22 cellular contexts compared by ENCODE assay signal in genomic region chr2:148561389-148561788, GRCh38.
"Had no signal": no experiment of that assay in that cellular context is flagged by ENCODE, and none has a peak within 500 bp of the region (broad histone marks: within the 10 kb centered on the region; RNA-seq: fewer than 3 reads in every experiment).

No MANE protein-coding gene starts in this region.

- H3K27me3 Mint-ChIP-seq: activated naive CD8-positive, alpha-beta T cell had no signal

- H3K4me3 Mint-ChIP-seq: activated naive CD8-positive, alpha-beta T cell; immature natural killer cell; nephron progenitor cell; stimulated activated memory B cell treated with anti-CD40 and anti-IgM and Interleukin-4, amounts not matched to agents 10 μg/mL and 1 μg/mL and 100 μg/mL, for 72 hours had no signal

- H3K4me1 ChIP-seq: adrenal gland, ascending aorta, foreskin keratinocyte, left lung, stomach, suprapubic skin, tibial nerve had no signal

- H3K36me3 Mint-ChIP-seq: activated naive CD8-positive, alpha-beta T cell; immature natural killer cell had no signal

- H3K9me3 Mint-ChIP-seq: immature natural killer cell had no signal

- H3K27ac ChIP-seq: adrenal gland, ascending aorta, brain microvascular endothelial cell, foreskin keratinocyte, left lung, stomach, suprapubic skin, tibial nerve had no signal

- ATAC-seq: foreskin keratinocyte; left lung; sciatic nerve; stimulated activated memory B cell treated with anti-CD40 and anti-IgM and Interleukin-4, amounts not matched to agents 10 μg/mL and 1 μg/mL and 100 μg/mL, for 72 hours had no signal

- H3K36me3 ChIP-seq: adrenal gland, ascending aorta, brain microvascular endothelial cell, left lung, stomach, suprapubic skin, tibial nerve had no signal

- H3K27me3 ChIP-seq: adrenal gland, ascending aorta, brain microvascular endothelial cell, suprapubic skin had no signal

- H3K4me1 Mint-ChIP-seq: immature natural killer cell; stimulated activated memory B cell treated with anti-CD40 and anti-IgM and Interleukin-4, amounts not matched to agents 10 μg/mL and 1 μg/mL and 100 μg/mL, for 72 hours had no signal

- H3K4me3 ChIP-seq: adrenal gland, ascending aorta, left lung, stomach, suprapubic skin, tibial nerve had no signal

- DNase-seq: activated gamma-delta T cell treated with Interleukin-2 at 50 U/mL for 16 hours; activated T-cell treated with anti-CD3 and anti-CD28 coated beads, Interleukin-2, amount 50 U/mL, for 1 hour; adrenal gland; brain microvascular endothelial cell; caudate nucleus; dermis blood vessel endothelial cell; effector memory CD4-positive, alpha-beta T cell; foreskin keratinocyte; immature natural killer cell; kidney glomerular epithelial cell; nephron progenitor cell; posterior cingulate gyrus; small intestine; stimulated activated CD4-positive, alpha-beta T cell treated with anti-CD3 and anti-CD28 coated beads, Interleukin-15, amount 100 ng/mL, for 24 hours; stomach had no signal

- H3K27ac Mint-ChIP-seq: activated naive CD8-positive, alpha-beta T cell; immature natural killer cell; nephron progenitor cell; stimulated activated memory B cell treated with anti-CD40 and anti-IgM and Interleukin-4, amounts not matched to agents 10 μg/mL and 1 μg/mL and 100 μg/mL, for 72 hours had no signal
